In genomic region chr2:113245276-113245711, GRCh38 we compare ENCODE assay signal across 21 cellular contexts. TPM values are rescaled to one million over a fixed set of nuclear protein-coding genes. Genes with fewer than 3 reads are reported as not detected.
A peak's percentile ranks its signal among the peaks of the same experiment; 100 is the strongest.
DNase-seq lines count a peak whose midpoint lies in the region; ATAC-seq, FAIRE-seq and TF ChIP-seq lines count a peak whose summit lies in the region.
"Had no signal": no experiment of that assay in that cellular context is flagged by ENCODE, and none has a peak within 500 bp of the region (broad histone marks: within the 10 kb centered on the region; RNA-seq: fewer than 3 reads in every experiment).

No MANE protein-coding gene starts in this region.

- no peak overlapping the region for H2BK20ac ChIP-seq in H1 (ENCODE audit: low read length)

- H3K36me3 ChIP-seq in H1 (ENCODE audit: control insufficient read depth in 2 of 4, insufficient read depth in 4 of 4, low read length in 3 of 4) (no peaks in the 10 kb centered on the region; a peak in 1 of 8 replicates), mesenchymal stem cell (ENCODE audit: control insufficient read depth in 1 of 2, insufficient read depth in 2 of 2, low read depth in 1 of 2, low read length in 2 of 2) (peaks cover 19 to 45% of the 10 kb centered on the region in 2 experiments), A673 (ENCODE audit: insufficient read depth, low read length, poor library complexity, severe bottlenecking) (no peaks in the 10 kb centered on the region), small intestine (ENCODE audit: control insufficient read depth in 2 of 2, insufficient read depth in 2 of 2, low read length in 2 of 2) (no peaks in the 10 kb centered on the region)
- H3K36me3 ChIP-seq: BE2C had no signal

- H3K18ac ChIP-seq in H1 (ENCODE audit: extremely low read depth, low read length) (no peak overlapping the region), mesenchymal stem cell (ENCODE audit: low read depth in 1 of 2, low read length in 2 of 2) (no peak overlapping the region)

- H2BK15ac ChIP-seq in H1 (ENCODE audit: low read length), result no peak overlapping the region
- H2BK15ac ChIP-seq in mesenchymal stem cell (ENCODE audit: low read depth, poor library complexity, severe bottlenecking), result no peak overlapping the region

- POLR2A ChIA-PET in T-cell (lab: Charles Lee) (interaction anchor here in 1 of 2 donors (0.6 kb wide), 1 partner anchor 12 kb away, joined by 3 read pairs; no protein-coding TSS in a partner anchor), H1 (lab: Charles Lee; ENCODE audit: partially characterized antibody) (interaction anchor here (1.1 kb wide), 1 partner anchor 28 kb away, joined by 3 read pairs; no protein-coding TSS in a partner anchor), A673 (lab: Charles Lee; ENCODE audit: low non-redundant PET) (no interaction called here)

- H3K23me2 ChIP-seq in H1 (ENCODE audit: low read depth, low read length), result 0 out of 2 replicates have a peak, but pooled peaks cover 2% of the 10 kb centered on the region

- H3K23ac ChIP-seq in H1 (ENCODE audit: insufficient read length) (no peak overlapping the region), mesenchymal stem cell (ENCODE audit: low read length in 2 of 2) (no peak overlapping the region)

- H4K5ac ChIP-seq in H1 (ENCODE audit: insufficient read length, low read depth, low read length), result no peak overlapping the region

- FAIRE-seq in H1 (lab: Jason Lieb, UNC) (no peak), small intestine (lab: Jason Lieb, UNC) (no peak)
- FAIRE-seq: GM19239, HTR-8/SVneo had no signal

- no peak overlapping the region for H3K14ac ChIP-seq in H1 (ENCODE audit: insufficient read length)
- H3K14ac ChIP-seq in mesenchymal stem cell (ENCODE audit: low read length in 2 of 2), result no peak overlapping the region

- peaks cover 21 to 24% (median 22%) of the 10 kb centered on the region in 3 donors for H3K4me1 Mint-ChIP-seq in T-cell
- peaks cover 19% of the 10 kb centered on the region for H3K4me1 Mint-ChIP-seq in stimulated activated effector memory CD8-positive, alpha-beta T cell treated with anti-CD3 and anti-CD28 coated beads, Interleukin-12 subunit alpha, Interleukin-12 subunit beta, amount 100 ng/mL, for 72 hours
- H3K4me1 Mint-ChIP-seq in activated naive CD8-positive, alpha-beta T cell treated with anti-CD3 and anti-CD28 coated beads for 36 hours, result peaks cover 16% of the 10 kb centered on the region

- WGBS in H1 (ENCODE audit: extremely low coverage in 1 of 2, insufficient coverage in 1 of 2, insufficient read length in 1 of 2, insufficient replicate concordance in 2 of 2, low coverage in 1 of 2, low lambda C conversion rate in 2 of 2, missing lambda C conversion rate in 1 of 2), 2 experiments, result 89% methylated on average over 3 of the region's 3 CpGs; no CpG with 5 or more reads in 1 of the 2 experiments
- 93% methylated on average over 3 of the region's 3 CpGs for WGBS in mesenchymal stem cell
- 82% methylated on average over 3 of the region's 3 CpGs for WGBS in small intestine, 3 donors

- no peak overlapping the region for H3K56ac ChIP-seq in H1 (replicated peaks; ENCODE audit: insufficient read length, low read depth, low read length)

- no peaks in the 10 kb centered on the region for H3K9me3 Mint-ChIP-seq in T-cell
- no peaks in the 10 kb centered on the region for H3K9me3 Mint-ChIP-seq in stimulated activated effector memory CD8-positive, alpha-beta T cell treated with anti-CD3 and anti-CD28 coated beads, Interleukin-12 subunit alpha, Interleukin-12 subunit beta, amount 100 ng/mL, for 72 hours
- no peaks in the 10 kb centered on the region for H3K9me3 Mint-ChIP-seq in activated naive CD8-positive, alpha-beta T cell treated with anti-CD3 and anti-CD28 coated beads for 36 hours
- H3K9me3 Mint-ChIP-seq: CD4-positive, alpha-beta T cell; H9 had no signal

- H2BK12ac ChIP-seq in H1 (ENCODE audit: low read depth, low read length) (no peak overlapping the region), mesenchymal stem cell (ENCODE audit: low read length in 2 of 2) (no peak overlapping the region)

- H4K91ac ChIP-seq in H1 (replicated peaks; ENCODE audit: insufficient read length, low read length) (no peak overlapping the region), mesenchymal stem cell (ENCODE audit: low read length) (no peak overlapping the region)

- no peak overlapping the region for H3K4me3 ChIP-seq in H1 (ENCODE audit: extremely low read depth in 1 of 4, insufficient read depth in 2 of 4, low read depth in 3 of 4, low read length in 4 of 4)
- H3K4me3 ChIP-seq in mesenchymal stem cell (ENCODE audit: insufficient read depth in 1 of 2, low read depth in 1 of 2, low read length in 2 of 2), result no peak overlapping the region
- no peak overlapping the region for H3K4me3 ChIP-seq in A673 (ENCODE audit: low read depth, low read length, poor library complexity, severe bottlenecking)
- no peak overlapping the region for H3K4me3 ChIP-seq in small intestine (ENCODE audit: low read depth in 1 of 2, low read length in 2 of 2)

- CTCF ChIA-PET in T-cell (lab: Charles Lee), result interaction anchor here (0.5 to 2.8 kb wide), 3 partner anchors 125 to 145 kb away, joined by 3 to 8 read pairs (median 4); no protein-coding TSS in a partner anchor
- CTCF ChIA-PET in H1 (lab: Charles Lee; ENCODE audit: partially characterized antibody), result interaction anchor here (0.6 to 9.1 kb wide), 6 partner anchors 6 to 644 kb away, joined by 3 to 145 read pairs (median 6); no protein-coding TSS in a partner anchor
- CTCF ChIA-PET in A673 (lab: Charles Lee), result no interaction called here

- H3K4me3 Mint-ChIP-seq in T-cell, result no peak overlapping the region
- H3K4me3 Mint-ChIP-seq in stimulated activated effector memory CD8-positive, alpha-beta T cell treated with anti-CD3 and anti-CD28 coated beads, Interleukin-12 subunit alpha, Interleukin-12 subunit beta, amount 100 ng/mL, for 72 hours, result no peak overlapping the region
- H3K4me3 Mint-ChIP-seq in activated naive CD8-positive, alpha-beta T cell treated with anti-CD3 and anti-CD28 coated beads for 36 hours, result no peak overlapping the region
- H3K4me3 Mint-ChIP-seq: CD4-positive, alpha-beta T cell; H9 had no signal

- TF ChIP-seq CTCF in H1 (IDR thresholded peaks at IDR 0.05; ENCODE audit: control extremely low read depth in 1 of 3, insufficient read depth in 1 of 3, low read depth in 1 of 3, low read length in 3 of 3), result no peak
- TF ChIP-seq CTCF in A673 (conservative IDR thresholded peaks at IDR 0.05; ENCODE audit: low read depth, low read length), result no peak

- peak overlapping the region; percentile 17 to 31 for H3K27ac Mint-ChIP-seq in T-cell
- H3K27ac Mint-ChIP-seq in stimulated activated effector memory CD8-positive, alpha-beta T cell treated with anti-CD3 and anti-CD28 coated beads, Interleukin-12 subunit alpha, Interleukin-12 subunit beta, amount 100 ng/mL, for 72 hours, result peak overlapping the region; percentile 75
- H3K27ac Mint-ChIP-seq in activated naive CD8-positive, alpha-beta T cell treated with anti-CD3 and anti-CD28 coated beads for 36 hours, result no peak overlapping the region
- H3K27ac Mint-ChIP-seq: CD4-positive, alpha-beta T cell; H9 had no signal

- H2BK5ac ChIP-seq in H1 (ENCODE audit: low read depth, low read length) (no peak overlapping the region), mesenchymal stem cell (ENCODE audit: low read depth, low read length, poor library complexity, severe bottlenecking) (no peak overlapping the region)

- H2BK120ac ChIP-seq in H1 (replicated peaks; ENCODE audit: low read depth, low read length) (no peak overlapping the region), mesenchymal stem cell (ENCODE audit: low read depth, low read length) (no peak overlapping the region)

- H3K9me3 ChIP-seq in H1 (ENCODE audit: insufficient read depth in 2 of 2, low read depth in 1 of 2, low read length in 1 of 2) (no peaks in the 10 kb centered on the region), mesenchymal stem cell (ENCODE audit: control insufficient read depth, low read length) (peaks cover 6% of the 10 kb centered on the region), A673 (ENCODE audit: low read depth, low read length, poor library complexity, severe bottlenecking) (no peaks in the 10 kb centered on the region), small intestine (ENCODE audit: control insufficient read depth, low read depth) (no peaks in the 10 kb centered on the region)
- H3K9me3 ChIP-seq: BE2C had no signal

- H3K27me3 ChIP-seq in H1 (replicated peaks in 1 of 4; ENCODE audit: control insufficient read depth in 3 of 4, extremely low read depth in 1 of 4, insufficient read depth in 3 of 4, low read length in 3 of 4), result no peaks in the 10 kb centered on the region
- H3K27me3 ChIP-seq in mesenchymal stem cell (ENCODE audit: control insufficient read depth in 1 of 2, insufficient read depth in 1 of 2, low read length in 2 of 2), result no peaks in the 10 kb centered on the region
- H3K27me3 ChIP-seq in A673 (replicated peaks; ENCODE audit: insufficient read depth, low read depth, low read length, poor library complexity), result no peaks in the 10 kb centered on the region
- H3K27me3 ChIP-seq in small intestine (ENCODE audit: control insufficient read depth in 2 of 2, insufficient read depth in 2 of 2, low read length in 2 of 2), result no peaks in the 10 kb centered on the region
- H3K27me3 ChIP-seq: BE2C had no signal

- 0 out of 7 replicates have a peak, but pooled peaks cover 0 to 1% (median 0%) of the 10 kb centered on the region in 4 experiments for H3K4me1 ChIP-seq in H1 (replicated peaks in 1 of 4; ENCODE audit: control insufficient read depth in 3 of 4, insufficient read depth in 4 of 4, low read length in 3 of 4)
- peaks cover 46% of the 10 kb centered on the region for H3K4me1 ChIP-seq in mesenchymal stem cell (ENCODE audit: control insufficient read depth, insufficient read depth, low read depth, low read length)
- H3K4me1 ChIP-seq in A673 (ENCODE audit: insufficient read depth, low read length, poor library complexity, severe bottlenecking), result peaks cover 18% of the 10 kb centered on the region
- H3K4me1 ChIP-seq in small intestine (ENCODE audit: control insufficient read depth in 2 of 2, insufficient read depth in 1 of 2, low read depth in 1 of 2, low read length in 1 of 2), result no peaks in the 10 kb centered on the region
- H3K4me1 ChIP-seq: BE2C had no signal

- no peaks in the 10 kb centered on the region for H4K20me1 ChIP-seq in H1 (replicated peaks in 1 of 2; ENCODE audit: control insufficient read depth in 1 of 2, insufficient read depth in 2 of 2, low read length in 2 of 2)

- H3K79me1 ChIP-seq in H1 (ENCODE audit: low read depth, low read length) (no peaks in the 10 kb centered on the region), mesenchymal stem cell (replicated peaks; ENCODE audit: low read length, poor library complexity, severe bottlenecking) (peaks cover 1% of the 10 kb centered on the region)

- H2AK5ac ChIP-seq in H1 (ENCODE audit: low read depth, low read length), result no peak overlapping the region
- H2AK5ac ChIP-seq in mesenchymal stem cell (ENCODE audit: low read length, severe bottlenecking), result peak overlapping the region; percentile 23

- H3K27ac ChIP-seq in H1 (ENCODE audit: low read depth, low read length) (no peak overlapping the region), mesenchymal stem cell (ENCODE audit: low read length, poor library complexity, severe bottlenecking) (peak overlapping the region; percentile 12), A673 (ENCODE audit: low read depth, low read length, poor library complexity, severe bottlenecking) (no peak overlapping the region), small intestine (ENCODE audit: low read depth in 1 of 2, low read length in 1 of 2) (no peak overlapping the region)
- H3K27ac ChIP-seq: HL-60 had no signal

- TF ChIP-seq RAD21 in H1 (IDR thresholded peaks at IDR 0.05 in 1 of 2, conservative IDR thresholded peaks at IDR 0.05 in 1 of 2; ENCODE audit: low read depth in 2 of 2, low read length in 2 of 2), result no peak

- BruUV-seq in A673 (replicated peaks; lab: Mats Ljungman, UMichigan), result no TSS peak

- no peaks in the 10 kb centered on the region for H3K27me3 Mint-ChIP-seq in T-cell
- H3K27me3 Mint-ChIP-seq in activated naive CD8-positive, alpha-beta T cell treated with anti-CD3 and anti-CD28 coated beads for 36 hours, result no peaks in the 10 kb centered on the region
- H3K27me3 Mint-ChIP-seq: CD4-positive, alpha-beta T cell had no signal

- H3K36me3 Mint-ChIP-seq in T-cell, result no peaks in the 10 kb centered on the region
- no peaks in the 10 kb centered on the region for H3K36me3 Mint-ChIP-seq in stimulated activated effector memory CD8-positive, alpha-beta T cell treated with anti-CD3 and anti-CD28 coated beads, Interleukin-12 subunit alpha, Interleukin-12 subunit beta, amount 100 ng/mL, for 72 hours
- peaks cover 6% of the 10 kb centered on the region for H3K36me3 Mint-ChIP-seq in activated naive CD8-positive, alpha-beta T cell treated with anti-CD3 and anti-CD28 coated beads for 36 hours

- no peak for DNase-seq in T-cell
- DNase-seq in H1 (ENCODE audit: low read depth in 1 of 2, low spot score in 2 of 2), result no peak
- no peak for DNase-seq in mesenchymal stem cell
- no peak for DNase-seq in stimulated activated effector memory CD8-positive, alpha-beta T cell treated with anti-CD3 and anti-CD28 coated beads, Interleukin-12 subunit alpha, Interleukin-12 subunit beta, amount 100 ng/mL, for 72 hours (ENCODE audit: low spot score in 2 of 2)
- no peak for DNase-seq in A673 (ENCODE audit: low spot score)
- no peak for DNase-seq in small intestine
- no peak for DNase-seq in UCSD-AML1 (lab: John Stamatoyannopoulos, UW; ENCODE audit: unreplicated experiment)
- no peak for DNase-seq in activated naive CD8-positive, alpha-beta T cell treated with anti-CD3 and anti-CD28 coated beads for 36 hours
- DNase-seq: BE2C; CD4-positive, alpha-beta T cell; DMS79; H9; NCI-H187; NCI-H2171; NCI-H446; NCI-H69; OCI-M1; SIG-M5 had no signal

- no peak for TF ChIP-seq EP300 in H1 (IDR thresholded peaks at IDR 0.05; ENCODE audit: borderline replicate concordance in 1 of 2, low read depth in 2 of 2, low read length in 2 of 2)

- intact Hi-C loops in A673 (cut with micrococcal nuclease; ENCODE audit: unreplicated experiment), result loop anchor here (5.0 kb wide), 1 partner anchor 108 kb away; no protein-coding TSS in a partner anchor

- H2AFZ ChIP-seq in H1 (ENCODE audit: low read length) (0 out of 2 replicates have a peak overlapping the region, but pooled peaks have one; percentile 62), mesenchymal stem cell (ENCODE audit: low read depth, low read length) (no peak overlapping the region)

- H3K9ac ChIP-seq in H1 (replicated peaks in 1 of 4; ENCODE audit: extremely low read depth in 1 of 4, low read depth in 3 of 4, low read length in 3 of 4), result no peak overlapping the region
- H3K9ac ChIP-seq in mesenchymal stem cell (ENCODE audit: low read length), result peak overlapping the region; percentile 77

- TF ChIP-seq POLR2A in H1 (IDR thresholded peaks at IDR 0.05; ENCODE audit: control extremely low read depth in 1 of 2, low read depth in 2 of 2, low read length in 2 of 2), result no peak

- H3K4ac ChIP-seq in H1 (replicated peaks; ENCODE audit: insufficient read length, low read depth, low read length) (no peak overlapping the region), mesenchymal stem cell (ENCODE audit: low read depth in 1 of 2, low read length in 2 of 2) (no peak overlapping the region)

- no peak overlapping the region for H4K8ac ChIP-seq in H1 (ENCODE audit: extremely low read depth, insufficient read depth, low read length)
- no peak overlapping the region for H4K8ac ChIP-seq in mesenchymal stem cell (ENCODE audit: low read length)

- ATAC-seq in T-cell (replicated peaks in 1 of 4), result no peak
- no peak for ATAC-seq in stimulated activated effector memory CD8-positive, alpha-beta T cell treated with anti-CD3 and anti-CD28 coated beads, Interleukin-12 subunit alpha, Interleukin-12 subunit beta, amount 100 ng/mL, for 72 hours

- H3K79me2 ChIP-seq in H1 (ENCODE audit: control insufficient read depth in 1 of 2, insufficient read depth in 2 of 2, low read length in 2 of 2), result no peaks in the 10 kb centered on the region

- H3K4me2 ChIP-seq in H1 (ENCODE audit: insufficient read depth in 1 of 2, low read depth in 2 of 2, low read length in 2 of 2) (no peak overlapping the region), mesenchymal stem cell (ENCODE audit: low read length, poor library complexity, severe bottlenecking) (no peak overlapping the region)

RNA-seq across cellular contexts. Expression of gene PAX8, which starts 33.4 kb away (rescaled TPM):
- total RNA-seq in T-cell (1 to 10 TPM; 1.0 to 1.8 (median 1.3) TPM), A673 (2021) (3.1 and 3.2 TPM in 2 replicates)
- total RNA-seq in H1 (2021; fragmentation: NEBNext Ultra II Directional; extraction: Animal tissue kit (Norgen Biotek cat#: 25700)), result not detected in 2 replicates
- polyA plus RNA-seq in H1 (2011; rRNA removed) (0.02 and 0.08 TPM in 2 replicates), small intestine (1 to 10 TPM in 2 of 3 donors, under 1 TPM in 1; 0.45 to 3.8 (median 1.2) TPM)
- polyA plus RNA-seq in H1 (2011; cell fraction: cytosol; rRNA removed), result 0.04 TPM
- polyA plus RNA-seq in H1 (2011; cell fraction: nucleus; rRNA removed), result not detected
- polyA plus RNA-seq in H1 (2012, experiment 1 of 2), result 0.10 to 0.34 TPM (median 0.13 TPM) in 3 of 4 replicates, not detected in the other
- not detected for polyA plus RNA-seq in H1 (2012, experiment 2 of 2)
- 0.04 TPM for polyA plus RNA-seq in H1 (2013, experiment 1 of 2)
- 0.06 TPM for polyA plus RNA-seq in H1 (2013, experiment 2 of 2)
- 0.09 TPM in 1 of 2 replicates, not detected in the other for polyA minus RNA-seq in H1 (2011; rRNA and poly(A)+ RNA removed)
- polyA minus RNA-seq in H1 (2011; cell fraction: cytosol; rRNA and poly(A)+ RNA removed), result not detected
- polyA minus RNA-seq in H1 (2011; cell fraction: nucleus; rRNA and poly(A)+ RNA removed), result not detected
- polyA plus RNA-seq in mesenchymal stem cell (2013, experiment 1 of 2), result 0.03 TPM
- polyA plus RNA-seq in mesenchymal stem cell (2013, experiment 2 of 2), result 0.10 TPM
- total RNA-seq in activated naive CD8-positive, alpha-beta T cell treated with anti-CD3 and anti-CD28 coated beads for 36 hours, result 1 to 10 TPM; 2.0 to 2.3 TPM
- total RNA-seq: H9 had no signal
